Comparison of ENCODE assay signal across 8 cellular contexts in genomic region chr13:34941835-34942731, GRCh38. TPM values are rescaled to one million over a fixed set of nuclear protein-coding genes. Genes with fewer than 3 reads are reported as not detected.
A peak's percentile ranks its signal among the peaks of the same experiment; 100 is the strongest.
DNase-seq lines count a peak whose midpoint lies in the region; ATAC-seq and TF ChIP-seq lines count a peak whose summit lies in the region.

TSS of gene NBEA (plus strand) at chr13:34942270. CDS start at chr13:34942821, 551 bp downstream.

- H3K27ac Mint-ChIP-seq in nephron progenitor cell, result no peak within 1 kb of the TSS
- peak within 1 kb of the TSS; percentile 40 to 91 for H3K27ac Mint-ChIP-seq in stimulated activated naive CD8-positive, alpha-beta T cell treated with anti-CD3 and anti-CD28 coated beads, Interleukin-15, amount 100 ng/mL, for 72 hours

- H3K4me3 ChIP-seq in Jurkat, Clone E6-1 (ENCODE audit: low read length), result peak within 1 kb of the TSS; percentile 68

- no peaks in the 10 kb centered on the region for H3K9me3 Mint-ChIP-seq in nephron progenitor cell
- H3K9me3 Mint-ChIP-seq in stimulated activated naive CD8-positive, alpha-beta T cell treated with anti-CD3 and anti-CD28 coated beads, Interleukin-15, amount 100 ng/mL, for 72 hours, result no peaks in the 10 kb centered on the region

- TF ChIP-seq POLR2A in Raji (IDR thresholded peaks at IDR 0.05; ENCODE audit: insufficient read depth, low read depth, low read length), result peak; percentile 69

- H3K36me3 Mint-ChIP-seq in nephron progenitor cell (ENCODE audit: low read depth), result no peaks in the 10 kb centered on the region

- DNase-seq in DMS 273 treated with DMSO at 0.1 percent for 48 hours (lab: John Stamatoyannopoulos, UW) (peak; percentile 15), fibroblast of the conjunctiva (ENCODE audit: low read depth) (peak; percentile 16), nephron progenitor cell (peak; percentile 88)
- DNase-seq in Jurkat, Clone E6-1 (ENCODE audit: low read depth, low spot score), result peak; percentile 67
- peak; percentile 85 for DNase-seq in activated effector memory CD4-positive, alpha-beta T cell treated with anti-CD3 and anti-CD28 coated beads, Interleukin-2, amount 50 U/mL, for 16 hours
- peak; percentile 75 to 77 for DNase-seq in stimulated activated naive CD8-positive, alpha-beta T cell treated with anti-CD3 and anti-CD28 coated beads, Interleukin-15, amount 100 ng/mL, for 72 hours

- H3K4me1 Mint-ChIP-seq in nephron progenitor cell, result peaks cover 29% of the 10 kb centered on the region
- H3K4me1 Mint-ChIP-seq in stimulated activated naive CD8-positive, alpha-beta T cell treated with anti-CD3 and anti-CD28 coated beads, Interleukin-15, amount 100 ng/mL, for 72 hours, result peaks cover 19% of the 10 kb centered on the region

- peaks cover 46% of the 10 kb centered on the region for H3K27me3 Mint-ChIP-seq in nephron progenitor cell (ENCODE audit: low read depth, poor library complexity)
- peaks cover 40% of the 10 kb centered on the region for H3K27me3 Mint-ChIP-seq in stimulated activated naive CD8-positive, alpha-beta T cell treated with anti-CD3 and anti-CD28 coated beads, Interleukin-15, amount 100 ng/mL, for 72 hours

- H3K4me3 Mint-ChIP-seq in nephron progenitor cell, result peak within 1 kb of the TSS; percentile 91
- H3K4me3 Mint-ChIP-seq in stimulated activated naive CD8-positive, alpha-beta T cell treated with anti-CD3 and anti-CD28 coated beads, Interleukin-15, amount 100 ng/mL, for 72 hours, result peak within 1 kb of the TSS; percentile 93 to 95

- TF ChIP-seq CTCF in nephron progenitor cell (IDR thresholded peaks at IDR 0.05), result no peak

- peak; percentile 76 for ATAC-seq in GM21529 (IDR thresholded peaks at IDR 0.05; ENCODE audit: unreplicated experiment)
- ATAC-seq in stimulated activated naive CD8-positive, alpha-beta T cell treated with anti-CD3 and anti-CD28 coated beads, Interleukin-15, amount 100 ng/mL, for 72 hours, result peak; percentile 58

RNA-seq across cellular contexts. Expression of gene NBEA, which starts in this region (rescaled TPM):
- polyA plus RNA-seq in Jurkat, Clone E6-1 (2012; ENCODE audit: insufficient read depth, insufficient read length), result 3.1 TPM

Comparison
In these comparisons a context has a peak if more than half of its experiments do, and no peak if none do; other contexts are left out.
1. Peak in every context shown above with its lines: DNase-seq, ATAC-seq and H3K4me3 ChIP-seq.
2. DNase-seq: peak in every context shown above with its lines; median percentile 88 in nephron progenitor cell; 85 in activated effector memory CD4-positive, alpha-beta T cell treated with anti-CD3 and anti-CD28 coated beads, Interleukin-2, amount 50 U/mL, for 16 hours; 76 in stimulated activated naive CD8-positive, alpha-beta T cell treated with anti-CD3 and anti-CD28 coated beads, Interleukin-15, amount 100 ng/mL, for 72 hours; 67 in Jurkat, Clone E6-1; 16 in fibroblast of the conjunctiva; 15 in DMS 273 treated with DMSO at 0.1 percent for 48 hours.